Comparison of ENCODE assay signal across 10 cellular contexts in genomic region chr9:107638922-107639321, GRCh38.
DNase-seq lines count a peak whose midpoint lies in the region; ATAC-seq, FAIRE-seq and TF ChIP-seq lines count a peak whose summit lies in the region.
"Had no signal": no experiment of that assay in that cellular context is flagged by ENCODE, and none has a peak within 500 bp of the region (broad histone marks: within the 10 kb centered on the region; RNA-seq: fewer than 3 reads in every experiment).

No MANE protein-coding gene starts in this region.

- no peak for DNase-seq in activated CD4-positive, alpha-beta T cell treated with anti-CD3 and anti-CD28 coated beads, Interleukin-2, amount 10 ng/mL, durations not matched to agents 24 days and 14 days
- DNase-seq in activated CD4-positive, alpha-beta T cell treated with anti-CD3 and anti-CD28 coated beads, Interleukin-2, amount 50 U/mL, for 48 hours: no peak
- DNase-seq in ascending aorta (ENCODE audit: low spot score in 2 of 2) (peak; percentile 59 to 87), left lung (peak in 1 of 2 donors; percentile 74), ureter (ENCODE audit: low spot score) (peak; percentile 66), GM19238 (ENCODE audit: insufficient read length, low spot score) (no peak), UCSD-AML1 (lab: John Stamatoyannopoulos, UW; ENCODE audit: unreplicated experiment) (no peak), RCC 7860 (ENCODE audit: low spot score) (no peak)
- DNase-seq: naive thymus-derived CD8-positive, alpha-beta T cell had no signal

- H3K36me3 Mint-ChIP-seq in activated CD4-positive, alpha-beta T cell treated with anti-CD3 and anti-CD28 coated beads, Interleukin-2, amount 10 ng/mL, durations not matched to agents 24 days and 14 days (ENCODE audit: low read depth): no peaks in the 10 kb centered on the region

- no peaks in the 10 kb centered on the region for H3K27me3 ChIP-seq in ascending aorta
- H3K27me3 ChIP-seq in left lung: peaks cover 0 to 19% of the 10 kb centered on the region in 2 donors

- ATAC-seq in left lung: peak; percentile 37
- ATAC-seq: naive thymus-derived CD8-positive, alpha-beta T cell had no signal

- H3K4me1 ChIP-seq in ascending aorta (peaks cover 3 to 16% of the 10 kb centered on the region in 2 donors), left lung (peaks cover 0 to 32% of the 10 kb centered on the region in 2 donors)

- TF ChIP-seq CTCF in ascending aorta (IDR thresholded peaks at IDR 0.05) (no peak), left lung (IDR thresholded peaks at IDR 0.05) (no peak)

- FAIRE-seq in RCC 7860 (lab: Jason Lieb, UNC): no peak
- FAIRE-seq: G401.6 had no signal

- no peaks in the 10 kb centered on the region for H3K9me3 ChIP-seq in ascending aorta
- no peaks in the 10 kb centered on the region for H3K9me3 ChIP-seq in left lung

- peak overlapping the region; percentile 60 for H3K4me3 Mint-ChIP-seq in activated CD4-positive, alpha-beta T cell treated with anti-CD3 and anti-CD28 coated beads, Interleukin-2, amount 10 ng/mL, durations not matched to agents 24 days and 14 days

- H3K27ac ChIP-seq in ascending aorta (peak overlapping the region; percentile 98 to 99), left lung (peak overlapping the region; percentile 89 to 93)

- intact Hi-C loops in activated CD4-positive, alpha-beta T cell treated with anti-CD3 and anti-CD28 coated beads, Interleukin-2, amount 10 ng/mL, durations not matched to agents 24 days and 14 days (cut with micrococcal nuclease): no loop called here
- intact Hi-C loops in ascending aorta (cut with DNase I): loop anchor here (1.0 to 10.0 kb wide), 7 partner anchors 93 to 1126 kb away; partner anchors contain the start of gene RAD23B
- intact Hi-C loops in left lung (cut with DNase I): loop anchor here in 1 of 2 donors (5.0 kb wide), 1 partner anchor 152 kb away; the partner anchor contains the start of gene KLF4

- no peaks in the 10 kb centered on the region for H3K9me3 Mint-ChIP-seq in activated CD4-positive, alpha-beta T cell treated with anti-CD3 and anti-CD28 coated beads, Interleukin-2, amount 10 ng/mL, durations not matched to agents 24 days and 14 days

- H3K4me3 ChIP-seq in ascending aorta (peak overlapping the region; percentile 54 to 62), left lung (peak overlapping the region; percentile 7 to 39)

- H3K36me3 ChIP-seq in ascending aorta (no peaks in the 10 kb centered on the region), left lung (no peaks in the 10 kb centered on the region)

- H3K27me3 Mint-ChIP-seq in activated CD4-positive, alpha-beta T cell treated with anti-CD3 and anti-CD28 coated beads, Interleukin-2, amount 10 ng/mL, durations not matched to agents 24 days and 14 days: peaks cover 34% of the 10 kb centered on the region

- no peaks in the 10 kb centered on the region for H3K4me1 Mint-ChIP-seq in activated CD4-positive, alpha-beta T cell treated with anti-CD3 and anti-CD28 coated beads, Interleukin-2, amount 10 ng/mL, durations not matched to agents 24 days and 14 days

- no peak overlapping the region for H3K27ac Mint-ChIP-seq in activated CD4-positive, alpha-beta T cell treated with anti-CD3 and anti-CD28 coated beads, Interleukin-2, amount 10 ng/mL, durations not matched to agents 24 days and 14 days

Comparison
In these comparisons a context has a peak if more than half of its experiments do, and no peak if none do; other contexts are left out.
1. DNase-seq: peak in ascending aorta (2 of 2) and ureter (single experiment); none in activated CD4-positive, alpha-beta T cell treated with anti-CD3 and anti-CD28 coated beads, Interleukin-2, amount 10 ng/mL, durations not matched to agents 24 days and 14 days (single experiment), activated CD4-positive, alpha-beta T cell treated with anti-CD3 and anti-CD28 coated beads, Interleukin-2, amount 50 U/mL, for 48 hours (0 of 2), GM19238 (single experiment), UCSD-AML1 (single experiment) and RCC 7860 (single experiment).